In the genomic region with DNA sequence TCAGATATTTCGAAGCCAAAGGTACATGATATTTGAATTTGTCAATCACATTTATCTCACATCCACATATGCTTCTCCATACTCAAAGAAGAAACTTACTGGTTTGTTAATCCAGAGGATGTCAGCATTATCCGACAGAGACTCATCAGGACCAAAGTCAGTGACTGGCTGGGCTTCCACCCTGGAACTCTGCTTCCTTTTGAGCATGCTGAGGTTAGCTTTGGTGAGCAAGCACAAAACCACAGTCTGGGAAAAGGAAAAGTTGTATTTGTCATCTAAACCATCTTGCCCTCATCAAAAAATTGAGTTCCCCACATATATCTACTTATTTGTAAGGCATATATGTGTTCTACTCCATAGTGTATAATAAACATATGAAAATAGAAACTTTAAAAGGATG, we compare ENCODE assay signal across 24 cellular contexts. TPM values are rescaled to one million over a fixed set of nuclear protein-coding genes. Genes with fewer than 3 reads are reported as not detected.
DNase-seq lines count a peak whose midpoint lies in the region; TF ChIP-seq lines count a peak whose summit lies in the region.
"Had no signal": no experiment of that assay in that cellular context is flagged by ENCODE, and none has a peak within 500 bp of the region (broad histone marks: within the 10 kb centered on the region; RNA-seq: fewer than 3 reads in every experiment).

No MANE protein-coding gene starts in this region.

- TF ChIP-seq CTCF in chondrocyte (IDR thresholded peaks at IDR 0.05) (no peak), WERI-Rb-1 (IDR thresholded peaks at IDR 0.05; ENCODE audit: low read depth, low read length) (no peak)

- no peaks in the 10 kb centered on the region for H3K27me3 Mint-ChIP-seq in chondrocyte (ENCODE audit: low read depth)
- H3K27me3 Mint-ChIP-seq: CD4-positive, alpha-beta memory T cell; stimulated activated naive B cell treated with anti-CD40 and anti-IgM and Interleukin-4, amounts not matched to agents 10 μg/mL and 1 μg/mL and 100 μg/mL, for 72 hours had no signal

- H3K9me3 ChIP-seq in WERI-Rb-1 (ENCODE audit: severe bottlenecking), result no peaks in the 10 kb centered on the region
- H3K9me3 ChIP-seq: A549, heart right ventricle, psoas muscle, SJCRH30 had no signal

- DNase-seq in AG08395 (ENCODE audit: low spot score), result peak; percentile 67
- peak; percentile 77 for DNase-seq in M059J (ENCODE audit: low read depth)
- no peak for DNase-seq in chondrocyte (ENCODE audit: low spot score)
- DNase-seq in kidney tubule cell (ENCODE audit: low spot score), result peak; percentile 69
- DNase-seq in stimulated activated CD4-positive, alpha-beta T cell treated with anti-CD3 and anti-CD28 coated beads, Interleukin-1b, Interleukin-23, amount 100 ng/mL, for 48 hours, result no peak
- no peak for DNase-seq in NCI-H1105 treated with DMSO at 0.1 percent for 48 hours (lab: John Stamatoyannopoulos, UW)
- no peak for DNase-seq in effector CD4-positive, alpha-beta T cell
- DNase-seq in WERI-Rb-1, result no peak
- DNase-seq: activated effector memory CD4-positive, alpha-beta T cell treated with Interleukin-2 at 50 U/mL for 16 hours; anterior cingulate cortex; CD4-positive, alpha-beta memory T cell; DMS79; heart right ventricle; mesendoderm; NCI-H187; NCI-H446 treated with DMSO at 0.1 percent for 48 hours; nephron progenitor cell; psoas muscle; SJCRH30; stimulated activated naive B cell treated with anti-CD40 and anti-IgM and Interleukin-4, amounts not matched to agents 10 μg/mL and 1 μg/mL and 100 μg/mL, for 72 hours; trophoblast cell had no signal

- no peak overlapping the region for H3K4me3 ChIP-seq in WERI-Rb-1 (ENCODE audit: low read depth, low read length)
- H3K4me3 ChIP-seq: A549, coronary artery, heart right ventricle, psoas muscle, SJCRH30 had no signal

- peak overlapping the region; percentile 84 for H3K27ac Mint-ChIP-seq in chondrocyte (ENCODE audit: unreplicated experiment)
- H3K27ac Mint-ChIP-seq: CD4-positive, alpha-beta memory T cell; nephron progenitor cell; stimulated activated naive B cell treated with anti-CD40 and anti-IgM and Interleukin-4, amounts not matched to agents 10 μg/mL and 1 μg/mL and 100 μg/mL, for 72 hours had no signal

- no peaks in the 10 kb centered on the region for H3K36me3 ChIP-seq in WERI-Rb-1
- H3K36me3 ChIP-seq: heart right ventricle, SJCRH30 had no signal

- peaks cover 3% of the 10 kb centered on the region for H3K36me3 Mint-ChIP-seq in chondrocyte (ENCODE audit: low read depth)
- H3K36me3 Mint-ChIP-seq: CD4-positive, alpha-beta memory T cell; stimulated activated naive B cell treated with anti-CD40 and anti-IgM and Interleukin-4, amounts not matched to agents 10 μg/mL and 1 μg/mL and 100 μg/mL, for 72 hours had no signal

- no peaks in the 10 kb centered on the region for H3K9me3 Mint-ChIP-seq in chondrocyte (ENCODE audit: low read depth)
- H3K9me3 Mint-ChIP-seq: nephron progenitor cell; stimulated activated naive B cell treated with anti-CD40 and anti-IgM and Interleukin-4, amounts not matched to agents 10 μg/mL and 1 μg/mL and 100 μg/mL, for 72 hours had no signal

- H3K27ac ChIP-seq in WERI-Rb-1, result no peak overlapping the region
- H3K27ac ChIP-seq: A549, coronary artery, heart right ventricle, psoas muscle, SJCRH30 had no signal

- no peaks in the 10 kb centered on the region for H3K27me3 ChIP-seq in WERI-Rb-1 (ENCODE audit: insufficient read depth, low read depth, severe bottlenecking)
- H3K27me3 ChIP-seq: heart right ventricle, SJCRH30 had no signal

- peaks cover 58% of the 10 kb centered on the region for H3K4me1 Mint-ChIP-seq in chondrocyte (ENCODE audit: low read depth)
- H3K4me1 Mint-ChIP-seq: CD4-positive, alpha-beta memory T cell; stimulated activated naive B cell treated with anti-CD40 and anti-IgM and Interleukin-4, amounts not matched to agents 10 μg/mL and 1 μg/mL and 100 μg/mL, for 72 hours had no signal

- no peak overlapping the region for H3K4me3 Mint-ChIP-seq in chondrocyte (ENCODE audit: unreplicated experiment)
- H3K4me3 Mint-ChIP-seq: CD4-positive, alpha-beta memory T cell; nephron progenitor cell; stimulated activated naive B cell treated with anti-CD40 and anti-IgM and Interleukin-4, amounts not matched to agents 10 μg/mL and 1 μg/mL and 100 μg/mL, for 72 hours had no signal

RNA-seq across cellular contexts. Expression of gene NALCN, which starts 17.4 kb away (rescaled TPM):
- total RNA-seq in M059J (2014; rRNA removed; shearing (Covaris generic)), result 0.17 and 1.4 TPM in 2 replicates
- total RNA-seq in chondrocyte, result 38.0 to 59.7 TPM (median 38.6 TPM) in 3 replicates
- total RNA-seq: CD4-positive, alpha-beta memory T cell; T-helper 2 cell treated with Interferon-gamma antibody and Interleukin-4, amounts not matched to agents 100 ng/mL and 5 ng/mL, for 36 hours had no signal

RNA-seq across cellular contexts. Expression of gene ITGBL1, which starts 53.6 kb away (rescaled TPM):
- 13.9 and 21.4 TPM in 2 replicates for total RNA-seq in M059J (2014; rRNA removed; shearing (Covaris generic))
- total RNA-seq in chondrocyte, result 391 to 806 TPM (median 407 TPM) in 3 replicates
- total RNA-seq: CD4-positive, alpha-beta memory T cell; SJCRH30; T-helper 2 cell treated with Interferon-gamma antibody and Interleukin-4, amounts not matched to agents 100 ng/mL and 5 ng/mL, for 36 hours had no signal

Comparison
In these comparisons a context has a peak if more than half of its experiments do, and no peak if none do; other contexts are left out.
1. DNase-seq: peak in AG08395 (single experiment), M059J (single experiment) and kidney tubule cell (single experiment); none in chondrocyte (single experiment), stimulated activated CD4-positive, alpha-beta T cell treated with anti-CD3 and anti-CD28 coated beads, Interleukin-1b, Interleukin-23, amount 100 ng/mL, for 48 hours (single experiment), NCI-H1105 treated with DMSO at 0.1 percent for 48 hours (single experiment), effector CD4-positive, alpha-beta T cell (single experiment) and WERI-Rb-1 (single experiment).
2. RNA of gene NALCN, which starts 17.4 kb away (total RNA-seq): 38.0 to 59.7 TPM in chondrocyte; 0.17 to 1.4 TPM in M059J; every median in the first group is over 10 times any median in the second.
3. RNA of gene ITGBL1, which starts 53.6 kb away (total RNA-seq): 391 to 806 TPM in chondrocyte; 13.9 to 21.4 TPM in M059J; every median in the first group is over 10 times any median in the second.